ENCODE assay signal across 8 cellular contexts in the genomic region with DNA sequence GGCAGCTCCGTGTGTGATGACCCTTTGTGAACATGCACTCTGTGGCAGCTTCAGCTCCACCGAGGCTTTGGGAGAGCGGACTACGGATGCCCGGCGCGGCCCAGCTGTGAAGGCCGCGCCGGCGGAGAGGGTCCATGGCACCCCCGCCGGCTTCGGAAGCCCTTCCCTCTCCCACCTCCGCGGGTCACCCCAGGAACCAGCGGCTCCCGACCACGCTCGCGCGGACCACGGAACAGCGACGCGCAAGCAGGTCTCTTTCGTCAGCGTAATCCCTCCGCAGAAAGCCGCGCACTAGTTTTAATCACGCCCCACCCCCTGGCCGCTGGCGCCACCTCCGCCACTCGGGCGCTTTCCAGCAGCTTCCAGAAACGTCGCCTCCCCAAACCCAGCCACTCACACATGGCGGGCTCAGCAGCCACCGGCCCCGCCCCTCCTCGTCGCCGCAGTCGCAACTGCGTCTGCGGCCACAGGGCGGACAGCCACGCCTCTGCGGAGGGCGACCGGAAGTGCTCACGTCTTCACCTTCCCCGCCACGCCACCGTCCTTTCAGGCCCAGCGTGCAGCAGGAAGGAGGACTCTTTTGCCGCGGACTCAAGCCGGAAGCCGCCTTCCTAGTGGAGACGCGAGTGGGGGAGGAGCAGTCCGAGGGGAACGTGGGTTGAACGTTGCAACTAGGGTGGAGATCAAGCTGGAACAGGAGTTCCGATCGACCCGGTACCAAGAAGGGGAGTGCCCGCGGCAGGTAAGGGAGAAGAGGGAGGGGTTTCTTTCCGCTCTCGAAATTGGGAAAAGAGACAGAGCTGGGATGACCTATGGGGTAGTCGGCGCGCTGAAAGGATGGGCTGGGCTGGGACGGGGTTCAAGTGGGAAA. TPM values are rescaled to one million over a fixed set of nuclear protein-coding genes. Genes with fewer than 3 reads are reported as not detected.
DNase-seq lines count a peak whose midpoint lies in the region; FAIRE-seq and TF ChIP-seq lines count a peak whose summit lies in the region.

A gene (plus strand): TSS at position 606 of the 871 bp plus-strand sequence. CDS start 3,221 bp downstream, outside the sequence.

- no peak for TF ChIP-seq CTCF in Loucy (conservative IDR thresholded peaks at IDR 0.05; ENCODE audit: low read length)
- TF ChIP-seq CTCF in fibroblast of villous mesenchyme (IDR thresholded peaks at IDR 0.05; ENCODE audit: insufficient read depth, low read depth, low read length) = no peak
- peak; percentile 70 for TF ChIP-seq CTCF in neural cell (IDR thresholded peaks at IDR 0.05; ENCODE audit: poor library complexity, severe bottlenecking)

- peak within 1 kb of the TSS; percentile 94 for H3K4me3 ChIP-seq in Loucy (ENCODE audit: low read length, poor library complexity, severe bottlenecking)
- peak within 1 kb of the TSS; percentile 85 for H3K4me3 ChIP-seq in fibroblast of villous mesenchyme (ENCODE audit: low read depth, low read length)
- peak within 1 kb of the TSS; percentile 83 for H3K4me3 ChIP-seq in neural cell (ENCODE audit: low read length)
- H3K4me3 ChIP-seq in stomach smooth muscle (ENCODE audit: low read length in 2 of 2) = peak within 1 kb of the TSS; percentile 83 to 98

- no peaks in the 10 kb centered on the region for H3K9me2 ChIP-seq in Loucy (replicated peaks; ENCODE audit: low read depth, low read length)
- H3K9me2 ChIP-seq in neural cell (ENCODE audit: insufficient read depth, low read length) = no peaks in the 10 kb centered on the region

- H3K36me3 ChIP-seq in Loucy (ENCODE audit: insufficient read depth, low read length) (peaks cover 6% of the 10 kb centered on the region), neural cell (ENCODE audit: insufficient read depth, low read length) (no peaks in the 10 kb centered on the region), stomach smooth muscle (ENCODE audit: control insufficient read depth in 2 of 2, insufficient read depth in 2 of 2, low read length in 2 of 2) (peaks cover 0 to 5% of the 10 kb centered on the region in 2 donors)

- H3K27me3 ChIP-seq in Loucy (ENCODE audit: insufficient read depth, low read length, poor library complexity, severe bottlenecking) = no peaks in the 10 kb centered on the region
- H3K27me3 ChIP-seq in neural cell (ENCODE audit: insufficient read depth, low read depth, low read length) = no peaks in the 10 kb centered on the region
- H3K27me3 ChIP-seq in stomach smooth muscle (ENCODE audit: control insufficient read depth in 1 of 2, insufficient read depth in 2 of 2, low read length in 2 of 2) = no peaks in the 10 kb centered on the region

- TF ChIP-seq EP300 in neural cell (conservative IDR thresholded peaks at IDR 0.05; ENCODE audit: poor library complexity, severe bottlenecking) = peak; percentile 91

- H3K4me2 ChIP-seq in Loucy (ENCODE audit: low read depth, low read length, poor library complexity, severe bottlenecking) (peak within 1 kb of the TSS; percentile 98), neural cell (ENCODE audit: low read length) (peak within 1 kb of the TSS; percentile 90)

- H3K9me3 ChIP-seq in Loucy (ENCODE audit: insufficient read depth, low read depth, low read length) = no peaks in the 10 kb centered on the region
- H3K9me3 ChIP-seq in neural cell (ENCODE audit: low read length) = no peaks in the 10 kb centered on the region
- no peaks in the 10 kb centered on the region for H3K9me3 ChIP-seq in stomach smooth muscle (ENCODE audit: control insufficient read depth in 2 of 2, low read length in 2 of 2)

- H3K79me2 ChIP-seq in Loucy (ENCODE audit: insufficient read depth, low read length) = peaks cover 73% of the 10 kb centered on the region
- H3K79me2 ChIP-seq in neural cell (replicated peaks; ENCODE audit: insufficient read depth, low read length) = peaks cover 69% of the 10 kb centered on the region

- peak; percentile 95 for FAIRE-seq in H54 (lab: Jason Lieb, UNC)

- H2AFZ ChIP-seq in Loucy (ENCODE audit: low read length) (peak within 1 kb of the TSS; percentile 83), neural cell (ENCODE audit: low read depth, low read length) (peak within 1 kb of the TSS; percentile 75)

- H3K9ac ChIP-seq in Loucy (ENCODE audit: low read depth, low read length, poor library complexity, severe bottlenecking) (peak within 1 kb of the TSS; percentile 91), neural cell (ENCODE audit: low read length) (peak within 1 kb of the TSS; percentile 86), stomach smooth muscle (ENCODE audit: low read length in 2 of 2) (peak within 1 kb of the TSS; percentile 99 to 100)

- peak; percentile 51 for TF ChIP-seq RAD21 in neural cell (conservative IDR thresholded peaks at IDR 0.05)

- H3K27ac ChIP-seq in neural cell (ENCODE audit: low read length) = peak within 1 kb of the TSS; percentile 95
- peak within 1 kb of the TSS; percentile 99 for H3K27ac ChIP-seq in stomach smooth muscle (ENCODE audit: low read length)

- DNase-seq in ELR (ENCODE audit: low read depth) (peak; percentile 98), H54 (ENCODE audit: insufficient read length, low spot score) (peak; percentile 61), fibroblast of villous mesenchyme (ENCODE audit: low read depth) (peak; percentile 100)
- DNase-seq in activated effector memory CD4-positive, alpha-beta T cell treated with Interleukin-2 at 50 U/mL for 16 hours = peak; percentile 99

- TF ChIP-seq POLR2A in H54 (IDR thresholded peaks at IDR 0.05; ENCODE audit: low read depth, low read length) (peak; percentile 89), Raji (IDR thresholded peaks at IDR 0.05; ENCODE audit: insufficient read depth, low read depth, low read length) (peak; percentile 81)

- H3K4me1 ChIP-seq in Loucy (ENCODE audit: insufficient read depth, low read length, poor library complexity, severe bottlenecking) (peaks cover 51% of the 10 kb centered on the region), stomach smooth muscle (ENCODE audit: control insufficient read depth, insufficient read depth, low read length) (peaks cover 5% of the 10 kb centered on the region)

- H4K20me1 ChIP-seq in Loucy (ENCODE audit: insufficient read depth, low read length, poor library complexity, severe bottlenecking) (peaks cover 46% of the 10 kb centered on the region), neural cell (ENCODE audit: insufficient read depth) (no peaks in the 10 kb centered on the region)

- H3F3A ChIP-seq in Loucy (ENCODE audit: low read depth) = no peaks in the 10 kb centered on the region
- H3F3A ChIP-seq in neural cell (ENCODE audit: insufficient read depth, low read length, poor library complexity, severe bottlenecking) = no peaks in the 10 kb centered on the region

TF ChIP-seq in neural cell, 6 proteins besides CTCF, POLR2A, EP300 and RAD21:
- TF ChIP-seq POLR2AphosphoS5 (IDR thresholded peaks at IDR 0.05) (peak; percentile 86), SMC3 (conservative IDR thresholded peaks at IDR 0.05; ENCODE audit: poor library complexity) (peak; percentile 63), EZH2 (IDR thresholded peaks at IDR 0.05; ENCODE audit: borderline replicate concordance, insufficient read depth, low read length, poor library complexity, severe bottlenecking) (no peak), TAF1 (IDR thresholded peaks at IDR 0.05; ENCODE audit: low read depth) (peak; percentile 94), MXI1 (conservative IDR thresholded peaks at IDR 0.05; ENCODE audit: poor library complexity, severe bottlenecking) (peak; percentile 99)
- TF ChIP-seq, protein P1, sequence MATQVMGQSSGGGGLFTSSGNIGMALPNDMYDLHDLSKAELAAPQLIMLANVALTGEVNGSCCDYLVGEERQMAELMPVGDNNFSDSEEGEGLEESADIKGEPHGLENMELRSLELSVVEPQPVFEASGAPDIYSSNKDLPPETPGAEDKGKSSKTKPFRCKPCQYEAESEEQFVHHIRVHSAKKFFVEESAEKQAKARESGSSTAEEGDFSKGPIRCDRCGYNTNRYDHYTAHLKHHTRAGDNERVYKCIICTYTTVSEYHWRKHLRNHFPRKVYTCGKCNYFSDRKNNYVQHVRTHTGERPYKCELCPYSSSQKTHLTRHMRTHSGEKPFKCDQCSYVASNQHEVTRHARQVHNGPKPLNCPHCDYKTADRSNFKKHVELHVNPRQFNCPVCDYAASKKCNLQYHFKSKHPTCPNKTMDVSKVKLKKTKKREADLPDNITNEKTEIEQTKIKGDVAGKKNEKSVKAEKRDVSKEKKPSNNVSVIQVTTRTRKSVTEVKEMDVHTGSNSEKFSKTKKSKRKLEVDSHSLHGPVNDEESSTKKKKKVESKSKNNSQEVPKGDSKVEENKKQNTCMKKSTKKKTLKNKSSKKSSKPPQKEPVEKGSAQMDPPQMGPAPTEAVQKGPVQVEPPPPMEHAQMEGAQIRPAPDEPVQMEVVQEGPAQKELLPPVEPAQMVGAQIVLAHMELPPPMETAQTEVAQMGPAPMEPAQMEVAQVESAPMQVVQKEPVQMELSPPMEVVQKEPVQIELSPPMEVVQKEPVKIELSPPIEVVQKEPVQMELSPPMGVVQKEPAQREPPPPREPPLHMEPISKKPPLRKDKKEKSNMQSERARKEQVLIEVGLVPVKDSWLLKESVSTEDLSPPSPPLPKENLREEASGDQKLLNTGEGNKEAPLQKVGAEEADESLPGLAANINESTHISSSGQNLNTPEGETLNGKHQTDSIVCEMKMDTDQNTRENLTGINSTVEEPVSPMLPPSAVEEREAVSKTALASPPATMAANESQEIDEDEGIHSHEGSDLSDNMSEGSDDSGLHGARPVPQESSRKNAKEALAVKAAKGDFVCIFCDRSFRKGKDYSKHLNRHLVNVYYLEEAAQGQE (IDR thresholded peaks at IDR 0.05; ENCODE audit: borderline replicate concordance) = peak; percentile 55

RNA-seq across cellular contexts. Expression of the gene that starts here (rescaled TPM):
- total RNA-seq in fibroblast of villous mesenchyme = 16.4 and 21.2 TPM in 2 replicates
- 60.1 and 67.1 TPM in 2 replicates for polyA plus RNA-seq in neural cell
- polyA minus RNA-seq in neural cell = 83.5 and 89.1 TPM in 2 replicates

Comparison
In these comparisons a context has a peak if more than half of its experiments do, and no peak if none do; other contexts are left out.
1. Peak in every context shown above with its lines: DNase-seq, H3K4me3 ChIP-seq and H3K27ac ChIP-seq.